Comparison of ENCODE assay signal across 8 cellular contexts in the genomic region with DNA sequence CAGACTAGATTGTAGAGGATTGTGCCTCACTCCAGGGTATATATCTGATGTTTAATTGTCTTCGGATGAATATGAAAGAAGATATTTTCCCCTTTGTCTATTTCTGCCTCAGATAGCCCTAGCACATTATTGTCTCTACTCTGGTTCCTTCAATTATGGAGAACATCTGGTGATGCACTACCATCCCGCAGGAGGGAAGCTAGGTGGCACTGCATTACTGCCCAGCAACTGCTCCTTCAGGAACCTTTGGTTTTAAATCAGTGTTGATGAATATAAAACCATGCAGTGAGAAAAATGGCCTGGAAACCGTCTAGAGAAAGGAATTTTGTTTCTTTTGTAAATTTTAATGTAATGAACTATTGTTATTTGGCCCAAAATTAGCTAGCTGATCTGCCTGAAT.
DNase-seq lines count a peak whose midpoint lies in the region; ATAC-seq and TF ChIP-seq lines count a peak whose summit lies in the region.

No MANE protein-coding gene starts in this region.

- no peaks in the 10 kb centered on the region for H3K9me3 ChIP-seq in WERI-Rb-1 (ENCODE audit: severe bottlenecking)

- H3K9me2 ChIP-seq in GM23338 (ENCODE audit: insufficient read depth): no peaks in the 10 kb centered on the region

- H2AFZ ChIP-seq in GM23338: no peak overlapping the region

- no peaks in the 10 kb centered on the region for H3K4me1 ChIP-seq in GM23338 (ENCODE audit: insufficient read depth)

- H3K9me3 Mint-ChIP-seq in GM23338 (peaks cover 29% of the 10 kb centered on the region), immature natural killer cell (peaks cover 4 to 22% (median 10%) of the 10 kb centered on the region in 6 donors)

- no peak overlapping the region for H3K4me2 ChIP-seq in GM23338

- H3K4me3 Mint-ChIP-seq in GM23338 (no peak overlapping the region), immature natural killer cell (no peak overlapping the region)

- H3K4me1 Mint-ChIP-seq in GM23338 (no peaks in the 10 kb centered on the region), immature natural killer cell (no peaks in the 10 kb centered on the region)

- H3K27me3 ChIP-seq in GM23338 (ENCODE audit: insufficient read depth) (no peaks in the 10 kb centered on the region), WERI-Rb-1 (ENCODE audit: insufficient read depth, low read depth, severe bottlenecking) (no peaks in the 10 kb centered on the region)

- H3K36me3 ChIP-seq in GM23338 (ENCODE audit: insufficient read depth) (no peaks in the 10 kb centered on the region), WERI-Rb-1 (no peaks in the 10 kb centered on the region)

- H3K27ac Mint-ChIP-seq in GM23338 (no peak overlapping the region), immature natural killer cell (no peak overlapping the region)

- H3K4me3 ChIP-seq in AG09309 (ENCODE audit: control insufficient read depth, low read depth, low read length) (no peak overlapping the region), GM23338 (no peak overlapping the region), WERI-Rb-1 (ENCODE audit: low read depth, low read length) (no peak overlapping the region)

- peaks cover 1% of the 10 kb centered on the region for H3K27me3 Mint-ChIP-seq in GM23338 (ENCODE audit: insufficient read depth, low read depth, poor library complexity)
- H3K27me3 Mint-ChIP-seq in immature natural killer cell (ENCODE audit: low read depth in 3 of 3): peaks cover 0 to 12% (median 1%) of the 10 kb centered on the region in 3 donors

- TF ChIP-seq CTCF in AG09309 (IDR thresholded peaks at IDR 0.05; ENCODE audit: control insufficient read depth, insufficient read depth, low read depth, low read length, missing control alignments) (peak; percentile 89), GM23338 (conservative IDR thresholded peaks at IDR 0.05; ENCODE audit: low read depth in 2 of 2) (peak; percentile 55 to 81), WERI-Rb-1 (IDR thresholded peaks at IDR 0.05; ENCODE audit: low read depth, low read length) (peak; percentile 56)

- no peaks in the 10 kb centered on the region for H3K79me2 ChIP-seq in GM23338 (replicated peaks; ENCODE audit: insufficient read depth)

- H4K20me1 ChIP-seq in GM23338 (replicated peaks; ENCODE audit: insufficient read depth): no peaks in the 10 kb centered on the region

- DNase-seq in AG09309 (ENCODE audit: low read depth): peak; percentile 57
- DNase-seq in GM23338 (ENCODE audit: low spot score): peak; percentile 44
- peak; percentile 30 for DNase-seq in WERI-Rb-1
- peak in 2 of 3 donors; percentile 6 to 30 for DNase-seq in immature natural killer cell
- no peak for DNase-seq in germinal center (ENCODE audit: low spot score)
- no peak for DNase-seq in COLO829 (ENCODE audit: low spot score)

- H3K36me3 Mint-ChIP-seq in GM23338 (ENCODE audit: low read depth): peaks cover 7% of the 10 kb centered on the region; the same call in 1 of the 3 replicates
- peaks cover 0 to 6% (median 1%) of the 10 kb centered on the region in 3 donors for H3K36me3 Mint-ChIP-seq in immature natural killer cell

- peak; percentile 69 for ATAC-seq in GM23338
- ATAC-seq in HG03108 (IDR thresholded peaks at IDR 0.05; ENCODE audit: unreplicated experiment): no peak
- no peak for ATAC-seq in GM18517 (IDR thresholded peaks at IDR 0.05; ENCODE audit: unreplicated experiment)

- H3K27ac ChIP-seq in GM23338 (ENCODE audit: low read depth) (no peak overlapping the region), WERI-Rb-1 (no peak overlapping the region)

- no peaks in the 10 kb centered on the region for H3F3A ChIP-seq in GM23338 (replicated peaks; ENCODE audit: low read depth)

TF ChIP-seq in GM23338, 12 proteins besides CTCF, POLR2A, EP300 and RAD21 (continues in another document):
- no peak for TF ChIP-seq ZNF462 (CRISPR knock-in tag; IDR thresholded peaks at IDR 0.05)
- no peak for TF ChIP-seq NANOG (IDR thresholded peaks at IDR 0.05; ENCODE audit: borderline replicate concordance)
- TF ChIP-seq ZNF331 (CRISPR knock-in tag; IDR thresholded peaks at IDR 0.05; ENCODE audit: low read depth): no peak
- no peak for TF ChIP-seq EZH2phosphoT487 (IDR thresholded peaks at IDR 0.05; ENCODE audit: unreplicated experiment)
- TF ChIP-seq JUNB (IDR thresholded peaks at IDR 0.05; ENCODE audit: unreplicated experiment): no peak
- TF ChIP-seq, protein P1, sequence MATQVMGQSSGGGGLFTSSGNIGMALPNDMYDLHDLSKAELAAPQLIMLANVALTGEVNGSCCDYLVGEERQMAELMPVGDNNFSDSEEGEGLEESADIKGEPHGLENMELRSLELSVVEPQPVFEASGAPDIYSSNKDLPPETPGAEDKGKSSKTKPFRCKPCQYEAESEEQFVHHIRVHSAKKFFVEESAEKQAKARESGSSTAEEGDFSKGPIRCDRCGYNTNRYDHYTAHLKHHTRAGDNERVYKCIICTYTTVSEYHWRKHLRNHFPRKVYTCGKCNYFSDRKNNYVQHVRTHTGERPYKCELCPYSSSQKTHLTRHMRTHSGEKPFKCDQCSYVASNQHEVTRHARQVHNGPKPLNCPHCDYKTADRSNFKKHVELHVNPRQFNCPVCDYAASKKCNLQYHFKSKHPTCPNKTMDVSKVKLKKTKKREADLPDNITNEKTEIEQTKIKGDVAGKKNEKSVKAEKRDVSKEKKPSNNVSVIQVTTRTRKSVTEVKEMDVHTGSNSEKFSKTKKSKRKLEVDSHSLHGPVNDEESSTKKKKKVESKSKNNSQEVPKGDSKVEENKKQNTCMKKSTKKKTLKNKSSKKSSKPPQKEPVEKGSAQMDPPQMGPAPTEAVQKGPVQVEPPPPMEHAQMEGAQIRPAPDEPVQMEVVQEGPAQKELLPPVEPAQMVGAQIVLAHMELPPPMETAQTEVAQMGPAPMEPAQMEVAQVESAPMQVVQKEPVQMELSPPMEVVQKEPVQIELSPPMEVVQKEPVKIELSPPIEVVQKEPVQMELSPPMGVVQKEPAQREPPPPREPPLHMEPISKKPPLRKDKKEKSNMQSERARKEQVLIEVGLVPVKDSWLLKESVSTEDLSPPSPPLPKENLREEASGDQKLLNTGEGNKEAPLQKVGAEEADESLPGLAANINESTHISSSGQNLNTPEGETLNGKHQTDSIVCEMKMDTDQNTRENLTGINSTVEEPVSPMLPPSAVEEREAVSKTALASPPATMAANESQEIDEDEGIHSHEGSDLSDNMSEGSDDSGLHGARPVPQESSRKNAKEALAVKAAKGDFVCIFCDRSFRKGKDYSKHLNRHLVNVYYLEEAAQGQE (IDR thresholded peaks at IDR 0.05; ENCODE audit: unreplicated experiment): no peak
- TF ChIP-seq EZH2 (IDR thresholded peaks at IDR 0.05; ENCODE audit: low read depth, unreplicated experiment): no peak
- no peak for TF ChIP-seq STAT1 (IDR thresholded peaks at IDR 0.05; ENCODE audit: unreplicated experiment)

Comparison
In these comparisons a context has a peak if more than half of its experiments do, and no peak if none do; other contexts are left out.
1. DNase-seq: peak in AG09309 (single experiment), GM23338 (single experiment), WERI-Rb-1 (single experiment) and immature natural killer cell (2 of 3); none in germinal center (single experiment) and COLO829 (single experiment).
2. Peak in every context shown above with its lines, with median percentiles within 50 percentile points of each other: CTCF ChIP-seq.